Comparison of ENCODE assay signal across 9 cellular contexts in genomic region chr10:104120061-104120460, GRCh38. TPM values are rescaled to one million over a fixed set of nuclear protein-coding genes. Genes with fewer than 3 reads are reported as not detected.
DNase-seq lines count a peak whose midpoint lies in the region; ATAC-seq and TF ChIP-seq lines count a peak whose summit lies in the region.
"Had no signal": no experiment of that assay in that cellular context is flagged by ENCODE, and none has a peak within 500 bp of the region (broad histone marks: within the 10 kb centered on the region; RNA-seq: fewer than 3 reads in every experiment).

No MANE protein-coding gene starts in this region.

- H3K27me3 ChIP-seq in Caco-2 (replicated peaks; ENCODE audit: control insufficient read depth, insufficient read depth, low read length) (no peaks in the 10 kb centered on the region), endodermal cell (ENCODE audit: control insufficient read depth, insufficient read depth, low read length, poor library complexity, severe bottlenecking) (no peaks in the 10 kb centered on the region), osteoblast (ENCODE audit: insufficient read depth, low read length) (no peaks in the 10 kb centered on the region)

- H2AFZ ChIP-seq in osteoblast (ENCODE audit: low read length) = peak overlapping the region; percentile 33

- H3K79me2 ChIP-seq in osteoblast (ENCODE audit: insufficient read depth, low read length) = no peaks in the 10 kb centered on the region

- no peak overlapping the region for H3K4me3 ChIP-seq in Caco-2 (ENCODE audit: low read depth, low read length)
- H3K4me3 ChIP-seq in endodermal cell (ENCODE audit: low read length) = no peak overlapping the region
- peak overlapping the region; percentile 5 for H3K4me3 ChIP-seq in osteoblast (ENCODE audit: insufficient read depth, low read length)

- CTCF ChIA-PET in Caco-2 (lab: Charles Lee) = no interaction called here

- no peak for ATAC-seq in GM19397 (IDR thresholded peaks at IDR 0.05; ENCODE audit: unreplicated experiment)

- H3K36me3 ChIP-seq in Caco-2 (ENCODE audit: control insufficient read depth, insufficient read depth, low read length) (no peaks in the 10 kb centered on the region; the same call in 1 of the 2 replicates), endodermal cell (ENCODE audit: control insufficient read depth, insufficient read depth, low read length) (no peaks in the 10 kb centered on the region), osteoblast (ENCODE audit: insufficient read depth, low read length) (no peaks in the 10 kb centered on the region)
- H3K36me3 ChIP-seq: neutrophil had no signal

- TF ChIP-seq CTCF in Caco-2 (IDR thresholded peaks at IDR 0.05; ENCODE audit: insufficient read depth in 1 of 2, low read depth in 1 of 2, low read length in 1 of 2, severe bottlenecking in 1 of 2, unreplicated experiment in 1 of 2) = no peak
- no peak for TF ChIP-seq CTCF in endodermal cell (conservative IDR thresholded peaks at IDR 0.05)
- no peak for TF ChIP-seq CTCF in osteoblast (IDR thresholded peaks at IDR 0.05; ENCODE audit: extremely low read depth, low read depth, low read length)

- H3K27ac Mint-ChIP-seq in Caco-2 (ENCODE audit: unreplicated experiment) = peak overlapping the region; percentile 96
- peak overlapping the region; percentile 100 for H3K27ac Mint-ChIP-seq in endodermal cell

- H3K9me3 Mint-ChIP-seq in Caco-2 (ENCODE audit: unreplicated experiment) = no peaks in the 10 kb centered on the region
- H3K9me3 Mint-ChIP-seq in endodermal cell = no peaks in the 10 kb centered on the region

- H3K9ac ChIP-seq in endodermal cell (ENCODE audit: extremely low read depth, low read length, poor library complexity, severe bottlenecking) = no peak overlapping the region

- H3K4me3 Mint-ChIP-seq in Caco-2 (ENCODE audit: unreplicated experiment) = peak overlapping the region; percentile 79
- no peak overlapping the region for H3K4me3 Mint-ChIP-seq in endodermal cell

- DNase-seq in Caco-2 (no peak), NCI-H526 treated with DMSO at 0.1 percent for 48 hours (lab: John Stamatoyannopoulos, UW) (peak; percentile 10), endodermal cell (no peak), osteoblast (ENCODE audit: insufficient read length, low spot score, missing footprints) (no peak), amygdala (lab: John Stamatoyannopoulos, UW) (no peak), NOMO-1 (lab: John Stamatoyannopoulos, UW; ENCODE audit: unreplicated experiment in 2 of 2) (no peak), NOMO-1 treated with dmso at 0.1 percent for 144 hours (lab: John Stamatoyannopoulos, UW; ENCODE audit: unreplicated experiment) (no peak)

- H3K27ac ChIP-seq in endodermal cell (ENCODE audit: low read depth, low read length) = no peak overlapping the region
- H3K27ac ChIP-seq in osteoblast (ENCODE audit: low read depth, low read length) = peak overlapping the region; percentile 100

- no TSS peak for BruUV-seq in Caco-2 (replicated peaks; lab: Mats Ljungman, UMichigan)

- peak overlapping the region; percentile 100 for H3K4me2 ChIP-seq in osteoblast (ENCODE audit: insufficient read depth, low read length)

- 88 to 94% methylated on average over 3 of the region's 3 CpGs for WGBS in endodermal cell (ENCODE audit: insufficient coverage in 1 of 2, insufficient read length in 1 of 2), 2 experiments

- intact Hi-C loops in Caco-2 (cut with micrococcal nuclease; ENCODE audit: unreplicated experiment) = loop anchor here (2.0 to 5.0 kb wide), 4 partner anchors 39 to 138 kb away; no protein-coding TSS in a partner anchor

- H3K27me3 Mint-ChIP-seq in Caco-2 (ENCODE audit: insufficient read depth, unreplicated experiment) (no peaks in the 10 kb centered on the region), endodermal cell (ENCODE audit: insufficient read depth) (no peaks in the 10 kb centered on the region)

- H3K9me3 ChIP-seq in Caco-2 = no peaks in the 10 kb centered on the region
- H3K9me3 ChIP-seq in endodermal cell (ENCODE audit: control insufficient read depth, low read length) = no peaks in the 10 kb centered on the region
- H3K9me3 ChIP-seq in osteoblast (ENCODE audit: low read depth, low read length) = no peaks in the 10 kb centered on the region
- H3K9me3 ChIP-seq: neutrophil had no signal

- H3K4me1 ChIP-seq in Caco-2 (peaks cover 13% of the 10 kb centered on the region; the same call in 1 of the 2 replicates), endodermal cell (ENCODE audit: control insufficient read depth, insufficient read depth, low read length) (no peaks in the 10 kb centered on the region), osteoblast (ENCODE audit: insufficient read depth, low read length) (peaks cover 31% of the 10 kb centered on the region)

- H3K4me1 Mint-ChIP-seq in Caco-2 (ENCODE audit: low read depth, unreplicated experiment) (no peaks in the 10 kb centered on the region), endodermal cell (peaks cover 28% of the 10 kb centered on the region)

- no peaks in the 10 kb centered on the region for H4K20me1 ChIP-seq in osteoblast (ENCODE audit: insufficient read depth, low read length)

- POLR2A ChIA-PET in Caco-2 (lab: Charles Lee) = no interaction called here

- H3K36me3 Mint-ChIP-seq in Caco-2 (ENCODE audit: insufficient read depth, unreplicated experiment) (no peaks in the 10 kb centered on the region), endodermal cell (ENCODE audit: low read depth) (peaks cover under 1% of the 10 kb centered on the region)

RNA-seq across cellular contexts. Expression of gene SFR1, which starts 1.9 kb away (rescaled TPM):
- total RNA-seq in Caco-2 (2022) (7.3 and 8.7 TPM in 2 replicates), endodermal cell (10 to 100 TPM in 1 of 2 donors, 1 to 10 TPM in 1; 9.2 to 12.0 TPM), osteoblast (9.7 and 11.6 TPM in 2 replicates)
- 14.5 TPM for polyA plus RNA-seq in endodermal cell (2013, experiment 1 of 2)
- polyA plus RNA-seq in endodermal cell (2013, experiment 2 of 2) = 12.9 TPM

RNA-seq across cellular contexts. Expression of gene COL17A1, which starts 34.4 kb away (rescaled TPM):
- total RNA-seq in Caco-2 (2022) = 0.45 and 0.49 TPM in 2 replicates
- total RNA-seq in endodermal cell = 1 to 10 TPM; 1.1 to 2.3 TPM
- 0.39 TPM for polyA plus RNA-seq in endodermal cell (2013, experiment 1 of 2)
- 0.87 TPM for polyA plus RNA-seq in endodermal cell (2013, experiment 2 of 2)
- under 0.01 TPM in 2 replicates for total RNA-seq in osteoblast
